ENCODE assay signal across 17 cellular contexts in genomic region chr2:226179010-226179409, GRCh38.
"Had no signal": no experiment of that assay in that cellular context is flagged by ENCODE, and none has a peak within 500 bp of the region (broad histone marks: within the 10 kb centered on the region; RNA-seq: fewer than 3 reads in every experiment).

No MANE protein-coding gene starts in this region.

- H3K9ac ChIP-seq: parathyroid adenoma had no signal

- H3K27ac ChIP-seq: body of pancreas, coronary artery, parathyroid adenoma had no signal

- H3K79me2 ChIP-seq: parathyroid adenoma had no signal

- ATAC-seq: activated CD4-positive, CD25-positive, alpha-beta regulatory T cell treated with anti-CD3 and anti-CD28 coated beads, Interleukin-2, amount 50 U/mL, for 24 hours; body of pancreas; left colon; stimulated activated memory B cell treated with anti-CD40 and anti-IgM and Interleukin-4, amounts not matched to agents 10 μg/mL and 1 μg/mL and 100 μg/mL, for 72 hours had no signal

- H3K4me3 ChIP-seq: body of pancreas, coronary artery, lung had no signal

- DNase-seq: activated CD4-positive, alpha-beta T cell treated with anti-CD3 and anti-CD28 coated beads, Interleukin-2, amount 50 U/mL, for 1 hour; activated CD8-positive, alpha-beta memory T cell treated with anti-CD3 and anti-CD28 coated beads for 24 hours; activated gamma-delta T cell treated with Interleukin-2 at 50 U/mL for 16 hours; amniotic stem cell; body of pancreas; central memory CD4-positive, alpha-beta T cell; foreskin melanocyte; head of caudate nucleus; left colon; midbrain; stimulated activated CD4-positive, alpha-beta T cell treated with anti-CD3 and anti-CD28 coated beads, Interleukin-2, amount 100 ng/mL, for 48 hours; T-helper 9 cell had no signal

- H2AFZ ChIP-seq: parathyroid adenoma had no signal

- H3K4me1 ChIP-seq: body of pancreas, parathyroid adenoma had no signal

- H3K9me3 ChIP-seq: body of pancreas had no signal

- H3K27me3 ChIP-seq: body of pancreas had no signal
